In genomic region chr19:54939538-54939937, GRCh38 we compare ENCODE assay signal across 3 cellular contexts. TPM values are rescaled to one million over a fixed set of nuclear protein-coding genes. Genes with fewer than 3 reads are reported as not detected.
"Had no signal": no experiment of that assay in that cellular context is flagged by ENCODE, and none has a peak within 500 bp of the region (broad histone marks: within the 10 kb centered on the region; RNA-seq: fewer than 3 reads in every experiment).

No MANE protein-coding gene starts in this region.

RNA-seq across cellular contexts. Expression of gene NLRP7, which starts 7.8 kb away (rescaled TPM):
- total RNA-seq: GM23248, HT-29, IMR-90 had no signal
- polyA plus RNA-seq: GM23248, IMR-90 had no signal

RNA-seq across cellular contexts. Expression of gene NLRP2, which starts 26.6 kb away (rescaled TPM):
- total RNA-seq: GM23248, HT-29, IMR-90 had no signal
- polyA plus RNA-seq: GM23248, IMR-90 had no signal

RNA-seq across cellular contexts. Expression of gene NCR1, which starts 33.6 kb away (rescaled TPM):
- total RNA-seq: GM23248, HT-29, IMR-90 had no signal
- polyA plus RNA-seq: GM23248, IMR-90 had no signal
